8 cellular contexts compared by ENCODE assay signal in the genomic region with DNA sequence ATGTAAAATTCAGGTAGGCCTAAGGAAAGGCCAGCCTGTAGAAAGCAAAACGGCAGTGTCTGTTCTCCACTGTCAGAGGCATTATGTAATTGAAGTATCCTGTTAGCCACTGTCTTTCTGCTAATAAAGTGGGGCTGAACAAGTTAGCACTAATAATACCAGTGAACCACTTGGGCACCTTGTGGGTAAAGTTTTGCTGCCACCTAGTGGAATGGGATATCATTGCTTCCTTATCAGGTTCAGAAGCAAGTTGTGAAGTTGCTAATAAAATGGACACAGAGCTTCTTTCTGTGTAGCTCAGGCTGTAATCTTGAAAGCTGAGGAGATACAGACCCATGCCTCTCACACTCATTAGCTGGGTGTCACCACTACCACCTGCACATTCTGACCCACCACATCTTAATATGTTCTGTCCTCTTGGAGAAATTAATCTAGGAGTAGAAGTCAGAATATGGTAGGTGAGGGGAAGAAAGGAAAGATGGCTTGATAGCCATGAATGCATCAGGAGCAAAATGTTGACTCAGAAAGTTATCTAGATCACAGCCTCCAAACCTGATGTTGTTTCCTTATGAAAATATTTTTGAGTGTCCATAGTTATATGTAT.
DNase-seq lines count a peak whose midpoint lies in the region; ATAC-seq and FAIRE-seq lines count a peak whose summit lies in the region.

No MANE protein-coding gene starts in this region.

- DNase-seq in DMS153 treated with DMSO at 0.1 percent for 48 hours (lab: John Stamatoyannopoulos, UW; ENCODE audit: unreplicated experiment) = peak; percentile 90
- peak; percentile 85 for DNase-seq in LoVo (ENCODE audit: low spot score)
- DNase-seq in RCC 7860 (ENCODE audit: low spot score) = peak; percentile 49
- peak; percentile 84 for DNase-seq in astrocyte of the hippocampus (ENCODE audit: low read depth, low spot score)
- peak; percentile 50 to 70 for DNase-seq in hippocampal formation (lab: John Stamatoyannopoulos, UW)
- DNase-seq in small intestine = peak; percentile 83

- FAIRE-seq in RCC 7860 (lab: Jason Lieb, UNC) (peak; percentile 57), small intestine (lab: Jason Lieb, UNC) (no peak)

- no peak overlapping the region for H3K27ac ChIP-seq in small intestine (ENCODE audit: low read depth in 1 of 2, low read length in 1 of 2)

- H3K9me3 ChIP-seq in small intestine (ENCODE audit: control insufficient read depth, low read depth) = no peaks in the 10 kb centered on the region

- no peaks in the 10 kb centered on the region for H3K27me3 ChIP-seq in small intestine (ENCODE audit: control insufficient read depth in 2 of 2, insufficient read depth in 2 of 2, low read length in 2 of 2)

- peak; percentile 72 for ATAC-seq in GM19397 (IDR thresholded peaks at IDR 0.05; ENCODE audit: unreplicated experiment)
- ATAC-seq in GM19328 (IDR thresholded peaks at IDR 0.05; ENCODE audit: unreplicated experiment) = no peak

- H3K4me1 ChIP-seq in small intestine (ENCODE audit: control insufficient read depth in 2 of 2, insufficient read depth in 1 of 2, low read depth in 1 of 2, low read length in 1 of 2) = no peaks in the 10 kb centered on the region

- WGBS in small intestine, 3 donors = 0 to 7% (median 3%) methylated on average over 1 of the region's 1 CpG

- H3K36me3 ChIP-seq in small intestine (ENCODE audit: control insufficient read depth in 2 of 2, insufficient read depth in 2 of 2, low read length in 2 of 2) = no peaks in the 10 kb centered on the region

- H3K4me3 ChIP-seq in small intestine (ENCODE audit: low read depth in 1 of 2, low read length in 2 of 2) = no peak overlapping the region
